ENCODE assay signal across 13 cellular contexts in genomic region chr1:35675773-35676172, GRCh38.
"Had no signal": no experiment of that assay in that cellular context is flagged by ENCODE, and none has a peak within 500 bp of the region (broad histone marks: within the 10 kb centered on the region; RNA-seq: fewer than 3 reads in every experiment).

No MANE protein-coding gene starts in this region.

- DNase-seq: activated CD4-positive, alpha-beta T cell treated with anti-CD3 and anti-CD28 coated beads, Interleukin-2, amount 10 ng/mL, durations not matched to agents 24 days and 14 days; activated CD4-positive, CD25-positive, alpha-beta regulatory T cell; activated CD8-positive, alpha-beta memory T cell treated with anti-CD3 and anti-CD28 coated beads for 24 hours; activated naive CD4-positive, alpha-beta T cell; activated naive CD8-positive, alpha-beta T cell treated with anti-CD3 and anti-CD28 coated beads, Interleukin-2, amount 10 ng/mL, durations not matched to agents 7 days and 5 days; naive B cell; pancreas; stimulated activated CD4-positive, alpha-beta T cell treated with anti-CD3 and anti-CD28 coated beads, Interleukin-12 subunit alpha, Interleukin-12 subunit beta, amount 100 ng/mL, for 4 hours; stimulated activated CD4-positive, alpha-beta T cell treated with anti-CD3 and anti-CD28 coated beads, Interleukin-2, amount 100 ng/mL, for 24 hours; T-helper 2 cell had no signal

- H3K4me3 ChIP-seq: esophagus muscularis mucosa, neural progenitor cell, pancreas had no signal

- H3K27ac ChIP-seq: esophagus muscularis mucosa, neural progenitor cell, pancreas had no signal

- ATAC-seq: pancreas; stimulated activated effector memory CD8-positive, alpha-beta T cell treated with anti-CD3 and anti-CD28 coated beads, Interleukin-12 subunit alpha, Interleukin-12 subunit beta, amount 100 ng/mL, for 72 hours had no signal
